In the genomic region with DNA sequence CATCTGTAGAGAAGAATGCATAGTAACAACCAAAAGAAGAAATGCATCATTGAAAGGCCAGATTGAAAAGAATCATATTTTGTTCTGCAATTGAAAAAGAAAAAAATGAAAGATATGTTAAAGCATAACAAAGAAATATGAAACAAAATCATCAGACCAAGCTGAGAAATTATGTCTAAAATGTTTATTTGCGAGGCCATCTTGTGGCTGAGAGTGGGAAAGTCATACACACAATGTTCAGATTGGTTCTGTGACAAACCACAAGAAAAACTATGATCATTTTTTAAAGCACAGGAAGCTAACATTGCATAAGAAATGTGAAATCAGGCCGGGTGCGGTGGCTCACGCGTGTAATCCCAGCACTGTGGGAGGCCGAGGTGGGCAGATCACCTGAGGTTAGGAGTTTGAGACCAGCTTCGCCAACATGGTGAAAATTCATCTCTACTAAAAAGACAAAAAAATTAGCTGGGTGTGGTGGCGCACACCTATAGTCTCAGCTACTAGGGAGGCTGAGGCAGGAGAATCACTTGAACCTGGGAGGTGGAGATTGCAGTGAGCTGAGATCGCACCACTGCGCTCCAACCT, we compare ENCODE assay signal across 11 cellular contexts. TPM values are rescaled to one million over a fixed set of nuclear protein-coding genes. Genes with fewer than 3 reads are reported as not detected.
DNase-seq lines count a peak whose midpoint lies in the region; ATAC-seq, FAIRE-seq and TF ChIP-seq lines count a peak whose summit lies in the region.
"Had no signal": no experiment of that assay in that cellular context is flagged by ENCODE, and none has a peak within 500 bp of the region (broad histone marks: within the 10 kb centered on the region; RNA-seq: fewer than 3 reads in every experiment).

No MANE protein-coding gene starts in this region.

- H3K9me3 ChIP-seq in A549 (no peaks in the 10 kb centered on the region), Panc1 (ENCODE audit: control insufficient read depth, insufficient read depth, low read depth, low read length) (no peaks in the 10 kb centered on the region)
- no peaks in the 10 kb centered on the region for H3K9me3 ChIP-seq in CD4-positive, alpha-beta T cell (ENCODE audit: control insufficient read depth, low read length)
- H3K9me3 ChIP-seq: vagina had no signal

- no TSS peak for BruUV-seq in Panc1 (replicated peaks; lab: Mats Ljungman, UMichigan)

- CTCF ChIA-PET in A549 (lab: Yijun Ruan, JAX) (interaction anchor here (0.6 to 1.6 kb wide), 4 partner anchors 15 to 1634 kb away, joined by 4 to 6 read pairs (median 5); a partner anchor contains a TSS), Panc1 (lab: Charles Lee) (no interaction called here)
- CTCF ChIA-PET in CD4-positive, alpha-beta T cell (lab: Charles Lee): no interaction called here

- no peak for TF ChIP-seq EP300 in A549 (IDR thresholded peaks at IDR 0.05)

- 45% methylated on average over 10 of the region's 10 CpGs for WGBS in A549 (ENCODE audit: missing lambda C conversion rate)

- POLR2A ChIA-PET in A549 (lab: Yijun Ruan, JAX) (no interaction called here), Panc1 (lab: Charles Lee) (no interaction called here)
- POLR2A ChIA-PET in naive thymus-derived CD8-positive, alpha-beta T cell (lab: Charles Lee): no interaction called here
- POLR2A ChIA-PET in CD4-positive, alpha-beta T cell (lab: Charles Lee): no interaction called here

- H3K27ac Mint-ChIP-seq in naive thymus-derived CD8-positive, alpha-beta T cell: peak overlapping the region in 1 of 10 donors; percentile 24
- H3K27ac Mint-ChIP-seq in CD4-positive, alpha-beta T cell: no peak overlapping the region
- H3K27ac Mint-ChIP-seq: activated naive CD4-positive, alpha-beta T cell treated with anti-CD3 and anti-CD28 coated beads, Interleukin-2, amount 50 U/mL, for 24 hours had no signal

- H3K4me1 Mint-ChIP-seq in naive thymus-derived CD8-positive, alpha-beta T cell: no peaks in the 10 kb centered on the region
- no peaks in the 10 kb centered on the region for H3K4me1 Mint-ChIP-seq in CD4-positive, alpha-beta T cell (ENCODE audit: low read depth)
- H3K4me1 Mint-ChIP-seq: activated naive CD4-positive, alpha-beta T cell treated with anti-CD3 and anti-CD28 coated beads, Interleukin-2, amount 50 U/mL, for 24 hours had no signal

- peaks cover 4 to 16% (median 6%) of the 10 kb centered on the region in 5 donors for H3K27me3 Mint-ChIP-seq in naive thymus-derived CD8-positive, alpha-beta T cell
- no peaks in the 10 kb centered on the region for H3K27me3 Mint-ChIP-seq in CD4-positive, alpha-beta T cell

- ATAC-seq in A549: 0 out of 6 replicates have a peak, but pooled peaks of 1 of the 2 experiments have one; percentile 30
- ATAC-seq in Panc1: no peak
- ATAC-seq in naive thymus-derived CD8-positive, alpha-beta T cell: no peak
- ATAC-seq in CD4-positive, alpha-beta T cell (ENCODE audit: poor library complexity): no peak

- DNase-seq in A549 (ENCODE audit: low read depth in 1 of 2, low spot score in 1 of 2) (peak; percentile 6 to 7), GM12864 (ENCODE audit: low read depth) (no peak), Panc1 (ENCODE audit: low read depth, low spot score) (no peak), fibroblast of the aortic adventitia (ENCODE audit: low read depth) (peak; percentile 51), mesenteric fat pad (ENCODE audit: low spot score) (no peak)
- no peak for DNase-seq in naive thymus-derived CD8-positive, alpha-beta T cell
- DNase-seq in CD4-positive, alpha-beta T cell: no peak
- no peak for DNase-seq in activated CD8-positive, alpha-beta memory T cell treated with anti-CD3 and anti-CD28 coated beads for 24 hours
- DNase-seq: NCI-H1694 had no signal

- intact Hi-C loops in Panc1 (cut with micrococcal nuclease; ENCODE audit: unreplicated experiment): no loop called here
- intact Hi-C loops in CD4-positive, alpha-beta T cell (cut with DNase I, micrococcal nuclease): no loop called here

- peaks cover 0 to 2% (median 0%) of the 10 kb centered on the region in 9 donors for H3K9me3 Mint-ChIP-seq in naive thymus-derived CD8-positive, alpha-beta T cell
- no peaks in the 10 kb centered on the region for H3K9me3 Mint-ChIP-seq in CD4-positive, alpha-beta T cell
- H3K9me3 Mint-ChIP-seq: activated naive CD4-positive, alpha-beta T cell treated with anti-CD3 and anti-CD28 coated beads, Interleukin-2, amount 50 U/mL, for 24 hours had no signal

- H3K4me3 ChIP-seq in A549 (no peak overlapping the region), GM12864 (ENCODE audit: low read depth, low read length) (no peak overlapping the region), Panc1 (ENCODE audit: low read depth in 2 of 2, low read length in 2 of 2) (no peak overlapping the region), fibroblast of the aortic adventitia (ENCODE audit: low read depth, low read length) (no peak overlapping the region)
- H3K4me3 ChIP-seq: vagina had no signal

- H3K4me1 ChIP-seq in A549 (no peaks in the 10 kb centered on the region), Panc1 (ENCODE audit: control insufficient read depth, insufficient read depth, low read length) (no peaks in the 10 kb centered on the region)
- H3K4me1 ChIP-seq: vagina had no signal

- H3K27me3 ChIP-seq in Panc1 (ENCODE audit: control insufficient read depth, insufficient read depth, low read length): no peaks in the 10 kb centered on the region
- H3K27me3 ChIP-seq in CD4-positive, alpha-beta T cell (ENCODE audit: control insufficient read depth, insufficient read depth, low read length): peaks cover 3% of the 10 kb centered on the region
- H3K27me3 ChIP-seq: vagina had no signal

- H3K36me3 ChIP-seq in Panc1 (ENCODE audit: control insufficient read depth, insufficient read depth, low read length): no peaks in the 10 kb centered on the region
- H3K36me3 ChIP-seq: vagina had no signal

- peak; percentile 18 to 27; a peak in 1 of 5 replicates for TF ChIP-seq RAD21 in A549 (conservative IDR thresholded peaks at IDR 0.05 in 1 of 2, IDR thresholded peaks at IDR 0.05 in 1 of 2)

- H3K4me2 ChIP-seq in A549: no peak overlapping the region

- TF ChIP-seq POLR2A in A549 (IDR thresholded peaks at IDR 0.05; ENCODE audit: low read length): no peak

- peak; percentile 97 for FAIRE-seq in A549 (lab: Jason Lieb, UNC)

- no peak overlapping the region for H3K27ac ChIP-seq in A549
- H3K27ac ChIP-seq in Panc1 (ENCODE audit: low read length): no peak overlapping the region
- H3K27ac ChIP-seq in CD4-positive, alpha-beta T cell (ENCODE audit: low read depth, low read length): no peak overlapping the region
- H3K27ac ChIP-seq: vagina had no signal

- H3K4me3 Mint-ChIP-seq in naive thymus-derived CD8-positive, alpha-beta T cell: no peak overlapping the region
- H3K4me3 Mint-ChIP-seq in CD4-positive, alpha-beta T cell: no peak overlapping the region
- H3K4me3 Mint-ChIP-seq: activated naive CD4-positive, alpha-beta T cell treated with anti-CD3 and anti-CD28 coated beads, Interleukin-2, amount 50 U/mL, for 24 hours had no signal

- TF ChIP-seq CTCF in A549 (IDR thresholded peaks at IDR 0.05) (peak; percentile 36; the same call in 2 of the 3 replicates), GM12864 (IDR thresholded peaks at IDR 0.05; ENCODE audit: low read depth, low read length, missing control alignments) (peak; percentile 39), Panc1 (IDR thresholded peaks at IDR 0.05) (peak; percentile 57; the same call in 1 of the 2 replicates), fibroblast of the aortic adventitia (IDR thresholded peaks at IDR 0.05; ENCODE audit: insufficient read depth, low read length) (peak; percentile 56)
- no peak for TF ChIP-seq CTCF in CD4-positive, alpha-beta T cell (IDR thresholded peaks at IDR 0.05)

- H3K36me3 Mint-ChIP-seq in naive thymus-derived CD8-positive, alpha-beta T cell: no peaks in the 10 kb centered on the region
- no peaks in the 10 kb centered on the region for H3K36me3 Mint-ChIP-seq in CD4-positive, alpha-beta T cell (ENCODE audit: low read depth)
- H3K36me3 Mint-ChIP-seq: activated naive CD4-positive, alpha-beta T cell treated with anti-CD3 and anti-CD28 coated beads, Interleukin-2, amount 50 U/mL, for 24 hours had no signal

- in situ Hi-C loops in Panc1 (cut with HindIII; ENCODE audit: low pct_unique_long_range_greater_than_20kb, low sequenced_read_pairs): no loop called here

TF ChIP-seq in A549, 52 proteins besides CTCF, POLR2A, EP300 and RAD21:
- TF ChIP-seq, protein P1, sequence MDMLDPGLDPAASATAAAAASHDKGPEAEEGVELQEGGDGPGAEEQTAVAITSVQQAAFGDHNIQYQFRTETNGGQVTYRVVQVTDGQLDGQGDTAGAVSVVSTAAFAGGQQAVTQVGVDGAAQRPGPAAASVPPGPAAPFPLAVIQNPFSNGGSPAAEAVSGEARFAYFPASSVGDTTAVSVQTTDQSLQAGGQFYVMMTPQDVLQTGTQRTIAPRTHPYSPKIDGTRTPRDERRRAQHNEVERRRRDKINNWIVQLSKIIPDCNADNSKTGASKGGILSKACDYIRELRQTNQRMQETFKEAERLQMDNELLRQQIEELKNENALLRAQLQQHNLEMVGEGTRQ (IDR thresholded peaks at IDR 0.05): no peak
- TF ChIP-seq SREBF2 (IDR thresholded peaks at IDR 0.05): no peak
- TF ChIP-seq SMC3 (IDR thresholded peaks at IDR 0.05): peak; percentile 26; the same call in 1 of the 3 replicates

RNA-seq across cellular contexts. Expression of a gene that starts 36.6 kb away (rescaled TPM):
- polyA plus RNA-seq in A549 (2011; rRNA removed) (not detected in 2 replicates), A549 (2017; fragmentation: RNase III; extraction: RNeasy Plus Mini Kit Qiagen cat#74134 plus additional on column Dnase treatment) (not detected in 3 replicates)
- polyA plus RNA-seq in A549 (2012; cell fraction: cytosol; rRNA removed): not detected in 2 replicates
- polyA plus RNA-seq in A549 (2012; cell fraction: nucleus; rRNA removed): not detected in 2 replicates
- not detected in 2 replicates for polyA minus RNA-seq in A549 (2011; rRNA and poly(A)+ RNA removed)
- total RNA-seq in Panc1 (2021; ENCODE audit: unreplicated experiment) (not detected), fibroblast of the aortic adventitia (ENCODE audit: low replicate concordance) (1.9 TPM in 1 of 2 replicates, not detected in the other), mesenteric fat pad (2.5 TPM)
- not detected for polyA plus RNA-seq in Panc1 (2012; ENCODE audit: insufficient read length)
- total RNA-seq in naive thymus-derived CD8-positive, alpha-beta T cell: not detected
- polyA plus RNA-seq in naive thymus-derived CD8-positive, alpha-beta T cell: not detected
- total RNA-seq in CD4-positive, alpha-beta T cell: not detected

Comparison
In these comparisons a context has a peak if more than half of its experiments do, and no peak if none do; other contexts are left out.
1. DNase-seq: peak in A549 (2 of 2) and fibroblast of the aortic adventitia (single experiment); none in GM12864 (single experiment), Panc1 (single experiment), naive thymus-derived CD8-positive, alpha-beta T cell (0 of 10), CD4-positive, alpha-beta T cell (0 of 10), mesenteric fat pad (single experiment) and activated CD8-positive, alpha-beta memory T cell treated with anti-CD3 and anti-CD28 coated beads for 24 hours (single experiment).